1 cellular context compared by ENCODE assay signal in the genomic region with DNA sequence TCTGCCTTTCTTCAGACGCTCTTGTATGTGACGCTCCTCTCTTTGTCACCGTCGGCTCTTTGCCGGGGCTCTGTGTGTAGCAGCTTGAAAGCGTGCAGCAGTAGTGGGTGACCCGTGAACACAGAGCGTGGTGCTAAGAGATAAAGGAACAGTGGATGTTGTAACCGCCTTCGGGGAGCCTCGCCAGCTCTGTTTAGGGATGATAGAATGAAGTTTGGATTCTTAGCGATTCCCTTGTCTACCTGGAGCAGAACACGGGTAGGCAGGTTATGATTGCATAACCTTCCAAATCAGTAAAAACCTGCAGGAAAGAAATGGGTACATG.
TF ChIP-seq lines count a peak whose summit lies in the region.

No MANE protein-coding gene starts in this region.

TF ChIP-seq in K562, 482 proteins besides CTCF, POLR2A, EP300 and RAD21 (continued from another document):
- TF ChIP-seq, protein P1, sequence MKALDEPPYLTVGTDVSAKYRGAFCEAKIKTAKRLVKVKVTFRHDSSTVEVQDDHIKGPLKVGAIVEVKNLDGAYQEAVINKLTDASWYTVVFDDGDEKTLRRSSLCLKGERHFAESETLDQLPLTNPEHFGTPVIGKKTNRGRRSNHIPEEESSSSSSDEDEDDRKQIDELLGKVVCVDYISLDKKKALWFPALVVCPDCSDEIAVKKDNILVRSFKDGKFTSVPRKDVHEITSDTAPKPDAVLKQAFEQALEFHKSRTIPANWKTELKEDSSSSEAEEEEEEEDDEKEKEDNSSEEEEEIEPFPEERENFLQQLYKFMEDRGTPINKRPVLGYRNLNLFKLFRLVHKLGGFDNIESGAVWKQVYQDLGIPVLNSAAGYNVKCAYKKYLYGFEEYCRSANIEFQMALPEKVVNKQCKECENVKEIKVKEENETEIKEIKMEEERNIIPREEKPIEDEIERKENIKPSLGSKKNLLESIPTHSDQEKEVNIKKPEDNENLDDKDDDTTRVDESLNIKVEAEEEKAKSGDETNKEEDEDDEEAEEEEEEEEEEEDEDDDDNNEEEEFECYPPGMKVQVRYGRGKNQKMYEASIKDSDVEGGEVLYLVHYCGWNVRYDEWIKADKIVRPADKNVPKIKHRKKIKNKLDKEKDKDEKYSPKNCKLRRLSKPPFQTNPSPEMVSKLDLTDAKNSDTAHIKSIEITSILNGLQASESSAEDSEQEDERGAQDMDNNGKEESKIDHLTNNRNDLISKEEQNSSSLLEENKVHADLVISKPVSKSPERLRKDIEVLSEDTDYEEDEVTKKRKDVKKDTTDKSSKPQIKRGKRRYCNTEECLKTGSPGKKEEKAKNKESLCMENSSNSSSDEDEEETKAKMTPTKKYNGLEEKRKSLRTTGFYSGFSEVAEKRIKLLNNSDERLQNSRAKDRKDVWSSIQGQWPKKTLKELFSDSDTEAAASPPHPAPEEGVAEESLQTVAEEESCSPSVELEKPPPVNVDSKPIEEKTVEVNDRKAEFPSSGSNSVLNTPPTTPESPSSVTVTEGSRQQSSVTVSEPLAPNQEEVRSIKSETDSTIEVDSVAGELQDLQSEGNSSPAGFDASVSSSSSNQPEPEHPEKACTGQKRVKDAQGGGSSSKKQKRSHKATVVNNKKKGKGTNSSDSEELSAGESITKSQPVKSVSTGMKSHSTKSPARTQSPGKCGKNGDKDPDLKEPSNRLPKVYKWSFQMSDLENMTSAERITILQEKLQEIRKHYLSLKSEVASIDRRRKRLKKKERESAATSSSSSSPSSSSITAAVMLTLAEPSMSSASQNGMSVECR (CRISPR knock-in tag; IDR thresholded peaks at IDR 0.05) = no peak
- TF ChIP-seq ARID1B (IDR thresholded peaks at IDR 0.05) = peak; percentile 55
- TF ChIP-seq MYBL2 (IDR thresholded peaks at IDR 0.05; ENCODE audit: low read depth) = no peak
- no peak for TF ChIP-seq MYBL2 (CRISPR knock-in tag; IDR thresholded peaks at IDR 0.05; ENCODE audit: borderline replicate concordance)
- TF ChIP-seq TRIM24 (IDR thresholded peaks at IDR 0.05) = peak; percentile 20 to 49; a peak in 2 of 4 replicates
- peak; percentile 66 for TF ChIP-seq TCF3 (CRISPR knock-in tag; IDR thresholded peaks at IDR 0.05)
- TF ChIP-seq SRSF7 (optimal IDR thresholded peaks at IDR 0.05; ENCODE audit: low read depth, low read length) = no peak
- peak; percentile 70 for TF ChIP-seq CBFA2T2 (conservative IDR thresholded peaks at IDR 0.05)
- 0 out of 2 replicates have a peak, but pooled peaks have one; percentile 22 for TF ChIP-seq DPF2 (IDR thresholded peaks at IDR 0.05)
- TF ChIP-seq, protein P2, sequence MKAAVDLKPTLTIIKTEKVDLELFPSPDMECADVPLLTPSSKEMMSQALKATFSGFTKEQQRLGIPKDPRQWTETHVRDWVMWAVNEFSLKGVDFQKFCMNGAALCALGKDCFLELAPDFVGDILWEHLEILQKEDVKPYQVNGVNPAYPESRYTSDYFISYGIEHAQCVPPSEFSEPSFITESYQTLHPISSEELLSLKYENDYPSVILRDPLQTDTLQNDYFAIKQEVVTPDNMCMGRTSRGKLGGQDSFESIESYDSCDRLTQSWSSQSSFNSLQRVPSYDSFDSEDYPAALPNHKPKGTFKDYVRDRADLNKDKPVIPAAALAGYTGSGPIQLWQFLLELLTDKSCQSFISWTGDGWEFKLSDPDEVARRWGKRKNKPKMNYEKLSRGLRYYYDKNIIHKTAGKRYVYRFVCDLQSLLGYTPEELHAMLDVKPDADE (conservative IDR thresholded peaks at IDR 0.05; ENCODE audit: control insufficient read depth, low read depth, low read length) = no peak
- no peak for TF ChIP-seq PHF8 (IDR thresholded peaks at IDR 0.05; ENCODE audit: borderline replicate concordance, low read length)
- no peak for TF ChIP-seq ZNF76 (CRISPR knock-in tag; IDR thresholded peaks at IDR 0.05; ENCODE audit: borderline replicate concordance)
- TF ChIP-seq CEBPB (tag; IDR thresholded peaks at IDR 0.05) = peak; percentile 89
- TF ChIP-seq ZNF184 (CRISPR knock-in tag; IDR thresholded peaks at IDR 0.05) = no peak
- TF ChIP-seq ZNF384 (IDR thresholded peaks at IDR 0.05; ENCODE audit: low read depth, low read length) = no peak
- TF ChIP-seq CBFA2T3 (IDR thresholded peaks at IDR 0.05) = peak; percentile 81
- peak; percentile 73 for TF ChIP-seq BHLHE40 (IDR thresholded peaks at IDR 0.05; ENCODE audit: low read length)
- no peak for TF ChIP-seq BDP1 (IDR thresholded peaks at IDR 0.05; ENCODE audit: insufficient read depth, insufficient read length)
- TF ChIP-seq TEAD4 (IDR thresholded peaks at IDR 0.05; ENCODE audit: low read length) = peak; percentile 56; the same call in 1 of the 2 replicates
- TF ChIP-seq TEAD4 (CRISPR knock-in tag; IDR thresholded peaks at IDR 0.05; ENCODE audit: borderline replicate concordance) = no peak
- peak; percentile 66; the same call in 1 of the 2 replicates for TF ChIP-seq TAL1 (IDR thresholded peaks at IDR 0.05)
